ENCODE assay signal across 14 cellular contexts in genomic region chr10:17092216-17092944, GRCh38. TPM values are rescaled to one million over a fixed set of nuclear protein-coding genes. Genes with fewer than 3 reads are reported as not detected.
A peak's percentile ranks its signal among the peaks of the same experiment; 100 is the strongest.
DNase-seq lines count a peak whose midpoint lies in the region; ATAC-seq, FAIRE-seq and TF ChIP-seq lines count a peak whose summit lies in the region.
"Had no signal": no experiment of that assay in that cellular context is flagged by ENCODE, and none has a peak within 500 bp of the region (broad histone marks: within the 10 kb centered on the region; RNA-seq: fewer than 3 reads in every experiment).

No MANE protein-coding gene starts in this region.

- H3F3A ChIP-seq in smooth muscle cell (ENCODE audit: low read depth), result peaks cover 10% of the 10 kb centered on the region

- H3K4me3 ChIP-seq in smooth muscle cell (no peak overlapping the region), pancreas (no peak overlapping the region)
- H3K4me3 ChIP-seq in CD4-positive, alpha-beta memory T cell (ENCODE audit: low read length in 2 of 2), result no peak overlapping the region
- H3K4me3 ChIP-seq: MG63 had no signal

- H3K79me2 ChIP-seq in smooth muscle cell (ENCODE audit: low read depth), result no peaks in the 10 kb centered on the region

- no peaks in the 10 kb centered on the region for H3K4me1 ChIP-seq in smooth muscle cell (ENCODE audit: low read depth)
- no peaks in the 10 kb centered on the region for H3K4me1 ChIP-seq in CD4-positive, alpha-beta memory T cell (ENCODE audit: insufficient read depth, low read length)
- H3K4me1 ChIP-seq in pancreas, result no peaks in the 10 kb centered on the region

- H3K27me3 ChIP-seq in smooth muscle cell (ENCODE audit: low read depth), result no peaks in the 10 kb centered on the region
- no peaks in the 10 kb centered on the region for H3K27me3 ChIP-seq in CD4-positive, alpha-beta memory T cell (ENCODE audit: insufficient read depth, low read length)
- H3K27me3 ChIP-seq in pancreas, result no peaks in the 10 kb centered on the region
- H3K27me3 ChIP-seq: MG63 had no signal

- intact Hi-C loops in CD4-positive, alpha-beta memory T cell (cut with micrococcal nuclease), result no loop called here
- intact Hi-C loops in pancreas (cut with DNase I), result no loop called here

- CTCF ChIA-PET in activated CD8-positive, alpha-beta T cell treated with anti-CD3 and anti-CD28 coated beads, Interleukin-2, amount 10 ng/mL, durations not matched to agents 7 days and 5 days (lab: Charles Lee), result no interaction called here
- CTCF ChIA-PET in CD4-positive, alpha-beta memory T cell (lab: Charles Lee; ENCODE audit: partially characterized antibody), result no interaction called here

- H3K27ac ChIP-seq in smooth muscle cell (ENCODE audit: low read depth), result peak overlapping the region; percentile 51
- no peak overlapping the region for H3K27ac ChIP-seq in CD4-positive, alpha-beta memory T cell (ENCODE audit: low read depth, low read length)
- H3K27ac ChIP-seq in pancreas, result no peak overlapping the region

- DNase-seq in KBM-7, result peak; percentile 22
- peak; percentile 81 for DNase-seq in MV-4-11 (lab: John Stamatoyannopoulos, UW)
- peak; percentile 47 for DNase-seq in activated CD8-positive, alpha-beta T cell treated with anti-CD3 and anti-CD28 coated beads, Interleukin-2, amount 10 ng/mL, durations not matched to agents 7 days and 5 days
- DNase-seq in smooth muscle cell (lab: John Stamatoyannopoulos, UW; ENCODE audit: unreplicated experiment), result no peak
- no peak for DNase-seq in CD4-positive, alpha-beta memory T cell
- DNase-seq in mesenteric fat pad (ENCODE audit: low spot score), result no peak
- no peak for DNase-seq in pancreas
- DNase-seq: Calu3, MG63, NCI-H1417, NCI-H1930, NCI-H69, SHP77 treated with DMSO at 0.1 percent for 48 hours had no signal

- H3K27me3 Mint-ChIP-seq in activated CD8-positive, alpha-beta T cell treated with anti-CD3 and anti-CD28 coated beads, Interleukin-2, amount 10 ng/mL, durations not matched to agents 7 days and 5 days (ENCODE audit: low read depth), result no peaks in the 10 kb centered on the region
- H3K27me3 Mint-ChIP-seq in CD4-positive, alpha-beta memory T cell, result no peaks in the 10 kb centered on the region
- H3K27me3 Mint-ChIP-seq: CD4-positive, CD25-positive, alpha-beta regulatory T cell had no signal

- H4K20me1 ChIP-seq in smooth muscle cell (ENCODE audit: low read depth), result no peaks in the 10 kb centered on the region

- peaks cover 11% of the 10 kb centered on the region for H3K36me3 Mint-ChIP-seq in activated CD8-positive, alpha-beta T cell treated with anti-CD3 and anti-CD28 coated beads, Interleukin-2, amount 10 ng/mL, durations not matched to agents 7 days and 5 days (ENCODE audit: low read depth)
- H3K36me3 Mint-ChIP-seq in CD4-positive, alpha-beta memory T cell, result peaks cover 12 to 28% of the 10 kb centered on the region in 2 donors

- ATAC-seq in activated CD8-positive, alpha-beta T cell treated with anti-CD3 and anti-CD28 coated beads, Interleukin-2, amount 10 ng/mL, durations not matched to agents 7 days and 5 days, result peak; percentile 47
- no peak for ATAC-seq in pancreas

- no peak for FAIRE-seq in pancreas (lab: Jason Lieb, UNC)

- POLR2A ChIA-PET in activated CD8-positive, alpha-beta T cell treated with anti-CD3 and anti-CD28 coated beads, Interleukin-2, amount 10 ng/mL, durations not matched to agents 7 days and 5 days (lab: Charles Lee), result no interaction called here
- POLR2A ChIA-PET in CD4-positive, alpha-beta memory T cell (lab: Charles Lee; ENCODE audit: partially characterized antibody), result no interaction called here

- 79% methylated on average over 4 of the region's 4 CpGs for WGBS in smooth muscle cell (ENCODE audit: low lambda C conversion rate)
- 81 to 83% methylated on average over 4 of the region's 4 CpGs for WGBS in pancreas, 2 donors

- H2AFZ ChIP-seq in smooth muscle cell (ENCODE audit: low read depth), result peak overlapping the region; percentile 59

- no peak overlapping the region for H3K4me3 Mint-ChIP-seq in activated CD8-positive, alpha-beta T cell treated with anti-CD3 and anti-CD28 coated beads, Interleukin-2, amount 10 ng/mL, durations not matched to agents 7 days and 5 days
- no peak overlapping the region for H3K4me3 Mint-ChIP-seq in CD4-positive, alpha-beta memory T cell
- H3K4me3 Mint-ChIP-seq: CD4-positive, CD25-positive, alpha-beta regulatory T cell had no signal

- TF ChIP-seq CTCF in smooth muscle cell (IDR thresholded peaks at IDR 0.05; ENCODE audit: borderline replicate concordance, insufficient read depth, poor library complexity, severe bottlenecking), result no peak
- no peak for TF ChIP-seq CTCF in pancreas (IDR thresholded peaks at IDR 0.05)

- no peak overlapping the region for H3K4me2 ChIP-seq in smooth muscle cell

- no peak overlapping the region for H3K27ac Mint-ChIP-seq in activated CD8-positive, alpha-beta T cell treated with anti-CD3 and anti-CD28 coated beads, Interleukin-2, amount 10 ng/mL, durations not matched to agents 7 days and 5 days
- peak overlapping the region in 1 of 7 donors; percentile 38 for H3K27ac Mint-ChIP-seq in CD4-positive, alpha-beta memory T cell
- H3K27ac Mint-ChIP-seq: CD4-positive, CD25-positive, alpha-beta regulatory T cell had no signal

- H3K4me1 Mint-ChIP-seq in activated CD8-positive, alpha-beta T cell treated with anti-CD3 and anti-CD28 coated beads, Interleukin-2, amount 10 ng/mL, durations not matched to agents 7 days and 5 days (ENCODE audit: low read depth), result peaks cover 18% of the 10 kb centered on the region
- no peaks in the 10 kb centered on the region for H3K4me1 Mint-ChIP-seq in CD4-positive, alpha-beta memory T cell

- H3K9me3 ChIP-seq in smooth muscle cell (replicated peaks; ENCODE audit: low read depth) (peaks cover 10% of the 10 kb centered on the region), pancreas (no peaks in the 10 kb centered on the region)
- no peaks in the 10 kb centered on the region for H3K9me3 ChIP-seq in CD4-positive, alpha-beta memory T cell (ENCODE audit: control insufficient read depth in 1 of 2, low read length in 2 of 2)

- in situ Hi-C loops in KBM-7 (cut with MboI; ENCODE audit: low pct_unique_long_range_greater_than_20kb, low sequenced_read_pairs), result no loop called here

- peaks cover 12% of the 10 kb centered on the region for H3K9me3 Mint-ChIP-seq in activated CD8-positive, alpha-beta T cell treated with anti-CD3 and anti-CD28 coated beads, Interleukin-2, amount 10 ng/mL, durations not matched to agents 7 days and 5 days (ENCODE audit: insufficient read depth)
- peaks cover 0 to 11% (median 3%) of the 10 kb centered on the region in 8 donors for H3K9me3 Mint-ChIP-seq in CD4-positive, alpha-beta memory T cell

- no peak overlapping the region for H3K9ac ChIP-seq in smooth muscle cell (ENCODE audit: low read depth)

- H3K36me3 ChIP-seq in smooth muscle cell (ENCODE audit: low read depth), result peaks cover 16% of the 10 kb centered on the region
- H3K36me3 ChIP-seq in CD4-positive, alpha-beta memory T cell (ENCODE audit: insufficient read depth, low read length), result no peaks in the 10 kb centered on the region
- H3K36me3 ChIP-seq in pancreas, result no peaks in the 10 kb centered on the region
- H3K36me3 ChIP-seq: MG63 had no signal

RNA-seq across cellular contexts. Expression of gene CUBN, which starts 37.2 kb away (rescaled TPM):
- total RNA-seq in activated CD8-positive, alpha-beta T cell treated with anti-CD3 and anti-CD28 coated beads, Interleukin-2, amount 10 ng/mL, durations not matched to agents 7 days and 5 days, result 1 to 10 TPM in 1 of 2 experiments, under 1 TPM in 1; 0.68 to 1.2 TPM
- 1.7 and 4.7 TPM in 2 replicates for total RNA-seq in smooth muscle cell
- 0.33 and 0.62 TPM in 2 replicates for polyA plus RNA-seq in smooth muscle cell
- total RNA-seq in CD4-positive, alpha-beta memory T cell, result 10 to 100 TPM in 1 of 2 experiments, 1 to 10 TPM in 1; 8.5 to 10.9 TPM
- polyA plus RNA-seq in CD4-positive, alpha-beta memory T cell, result under 1 TPM in 1 of 2 donors, not detected in 1; 0.49 TPM
- total RNA-seq in mesenteric fat pad, result 3.5 TPM
- 1 to 10 TPM in 2 of 6 donors, under 1 TPM in 4; 0.28 to 1.3 (median 0.66) TPM for total RNA-seq in pancreas
- 1 to 10 TPM in 1 of 2 donors, under 1 TPM in 1; 0.53 to 1.0 TPM for polyA plus RNA-seq in pancreas

Comparison
In these comparisons a context has a peak if more than half of its experiments do, and no peak if none do; other contexts are left out.
1. DNase-seq: peak in KBM-7 (single experiment), MV-4-11 (single experiment) and activated CD8-positive, alpha-beta T cell treated with anti-CD3 and anti-CD28 coated beads, Interleukin-2, amount 10 ng/mL, durations not matched to agents 7 days and 5 days (single experiment); none in smooth muscle cell (single experiment), CD4-positive, alpha-beta memory T cell (0 of 5), mesenteric fat pad (single experiment) and pancreas (0 of 6).